In the genomic region with DNA sequence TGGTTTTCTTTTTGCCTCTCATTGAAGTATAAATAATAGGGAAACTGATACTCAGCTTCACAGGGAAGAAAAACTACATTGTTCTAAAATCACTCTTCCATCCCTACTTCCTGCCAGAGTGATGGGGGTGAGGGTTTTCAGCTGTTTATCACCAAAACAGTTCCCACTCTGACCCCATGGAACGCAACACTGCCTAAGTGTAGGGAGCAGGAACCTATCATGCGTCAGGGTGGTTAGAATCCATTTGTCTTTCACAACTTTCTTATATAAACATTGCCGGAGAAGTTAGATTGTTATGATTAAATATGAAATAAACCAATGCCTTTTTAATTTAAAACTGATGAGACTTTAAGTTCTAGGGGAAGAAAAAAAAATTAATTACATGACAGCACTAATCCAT, we compare ENCODE assay signal across 18 cellular contexts. TPM values are rescaled to one million over a fixed set of nuclear protein-coding genes. Genes with fewer than 3 reads are reported as not detected.
DNase-seq lines count a peak whose midpoint lies in the region; ATAC-seq and TF ChIP-seq lines count a peak whose summit lies in the region.
"Had no signal": no experiment of that assay in that cellular context is flagged by ENCODE, and none has a peak within 500 bp of the region (broad histone marks: within the 10 kb centered on the region; RNA-seq: fewer than 3 reads in every experiment).

No MANE protein-coding gene starts in this region.

- no peak overlapping the region for H3K9ac ChIP-seq in IMR-90 (ENCODE audit: low read depth, low read length)
- H3K9ac ChIP-seq: GM23248 had no signal

- H3K4me2 ChIP-seq in IMR-90 (ENCODE audit: low read depth, low read length): no peak overlapping the region

- no peak for TF ChIP-seq CTCF in IMR-90 (conservative IDR thresholded peaks at IDR 0.05; ENCODE audit: low read depth, low read length)
- TF ChIP-seq CTCF in A673 (conservative IDR thresholded peaks at IDR 0.05; ENCODE audit: low read depth, low read length): no peak

- H3K23ac ChIP-seq in IMR-90 (ENCODE audit: low read depth, low read length): no peak overlapping the region

- H3K79me1 ChIP-seq in IMR-90 (ENCODE audit: low read depth in 1 of 2, low read length in 2 of 2): no peaks in the 10 kb centered on the region

- no peak overlapping the region for H2BK20ac ChIP-seq in IMR-90 (ENCODE audit: low read depth, low read length)

- H3K36me3 ChIP-seq in IMR-90 (ENCODE audit: control insufficient read depth, insufficient read depth, low read length) (no peaks in the 10 kb centered on the region), A673 (ENCODE audit: insufficient read depth, low read length, poor library complexity, severe bottlenecking) (no peaks in the 10 kb centered on the region)

- no peak overlapping the region for H2AK5ac ChIP-seq in IMR-90 (ENCODE audit: low read depth, low read length)

- H3K4me1 ChIP-seq in IMR-90 (ENCODE audit: control insufficient read depth, insufficient read depth, low read length) (no peaks in the 10 kb centered on the region), A673 (ENCODE audit: insufficient read depth, low read length, poor library complexity, severe bottlenecking) (no peaks in the 10 kb centered on the region)

- no peaks in the 10 kb centered on the region for H3K9me1 ChIP-seq in IMR-90 (ENCODE audit: insufficient read depth, low read length)

- H3K56ac ChIP-seq in IMR-90 (ENCODE audit: extremely low read depth, insufficient read depth, low read length): no peak overlapping the region

- H3K14ac ChIP-seq in IMR-90 (replicated peaks; ENCODE audit: low read depth, low read length): no peak overlapping the region

- no peak overlapping the region for H3K18ac ChIP-seq in IMR-90 (ENCODE audit: low read depth, low read length)

- H2BK15ac ChIP-seq in IMR-90 (ENCODE audit: low read depth, low read length): no peak overlapping the region

- H3K4ac ChIP-seq in IMR-90 (ENCODE audit: low read depth, low read length): no peak overlapping the region

- H4K91ac ChIP-seq in IMR-90 (ENCODE audit: insufficient read depth, low read depth, low read length): no peak overlapping the region

- no peaks in the 10 kb centered on the region for H4K20me1 ChIP-seq in IMR-90 (ENCODE audit: insufficient read depth, low read length)

- H4K8ac ChIP-seq in IMR-90 (ENCODE audit: low read depth in 2 of 2, low read length in 2 of 2): no peak overlapping the region

- WGBS in IMR-90 (ENCODE audit: extremely low coverage in 2 of 2, insufficient read length in 1 of 2), 2 experiments: no CpG with 5 or more reads among the region's 3 CpGs

- in situ Hi-C loops in IMR-90 (cut with MboI; ENCODE audit: low sequenced_read_pairs): no loop called here

- no peak overlapping the region for H2AK9ac ChIP-seq in IMR-90 (replicated peaks; ENCODE audit: low read depth, low read length, poor library complexity)

- H2BK120ac ChIP-seq in IMR-90 (ENCODE audit: low read depth, low read length): no peak overlapping the region

- H3K27me3 ChIP-seq in IMR-90 (ENCODE audit: control insufficient read depth, insufficient read depth, low read length): no peaks in the 10 kb centered on the region
- no peaks in the 10 kb centered on the region for H3K27me3 ChIP-seq in A673 (replicated peaks; ENCODE audit: insufficient read depth, low read depth, low read length, poor library complexity)

- ATAC-seq in IMR-90 (ENCODE audit: low read depth) (no peak; the same call in 1 of the 2 replicates), Right ventricle myocardium superior (ENCODE audit: poor library complexity) (no peak)
- ATAC-seq: HCT116 had no signal

- TF ChIP-seq POLR2A in IMR-90 (IDR thresholded peaks at IDR 0.05; ENCODE audit: low read depth, low read length): no peak

- POLR2A ChIA-PET in IMR-90 (lab: Charles Lee; ENCODE audit: unreplicated experiment): no interaction called here
- POLR2A ChIA-PET in A673 (lab: Charles Lee; ENCODE audit: low non-redundant PET): no interaction called here

- no peak overlapping the region for H2BK5ac ChIP-seq in IMR-90 (ENCODE audit: low read depth, low read length, poor library complexity, severe bottlenecking)

- H3K27ac ChIP-seq in IMR-90 (ENCODE audit: insufficient read depth, low read length) (no peak overlapping the region), A673 (ENCODE audit: low read depth, low read length, poor library complexity, severe bottlenecking) (no peak overlapping the region)
- H3K27ac ChIP-seq: GM23248 had no signal

- no peak for TF ChIP-seq RAD21 in IMR-90 (IDR thresholded peaks at IDR 0.05; ENCODE audit: low read length)

- no peak overlapping the region for H3K4me3 ChIP-seq in IMR-90 (ENCODE audit: insufficient read depth, low read depth, low read length)
- H3K4me3 ChIP-seq in A673 (ENCODE audit: low read depth, low read length, poor library complexity, severe bottlenecking): no peak overlapping the region
- H3K4me3 ChIP-seq: GM23248 had no signal

- intact Hi-C loops in IMR-90 (cut with micrococcal nuclease) (no loop called here), Right ventricle myocardium superior (cut with DNase I) (no loop called here), A673 (cut with micrococcal nuclease; ENCODE audit: unreplicated experiment) (no loop called here)

- H3K9me3 ChIP-seq in IMR-90 (ENCODE audit: control insufficient read depth, insufficient read depth, low read length) (no peaks in the 10 kb centered on the region), A673 (ENCODE audit: low read depth, low read length, poor library complexity, severe bottlenecking) (no peaks in the 10 kb centered on the region)

- dilution Hi-C loops in IMR-90 (cut with HindIII; ENCODE audit: low sequenced_read_pairs, unreplicated experiment): no loop called here

- H2AFZ ChIP-seq in IMR-90 (replicated peaks; ENCODE audit: low read length, poor library complexity): no peak overlapping the region
- H2AFZ ChIP-seq: GM23248 had no signal

- CTCF ChIA-PET in IMR-90 (lab: Yijun Ruan, JAX): interaction anchor here (0.8 kb wide), 1 partner anchor 10 kb away, joined by 3 read pairs; no protein-coding TSS in a partner anchor
- CTCF ChIA-PET in A673 (lab: Charles Lee): no interaction called here

- BruUV-seq in IMR-90 (replicated peaks; lab: Mats Ljungman, UMichigan) (no TSS peak), A673 (replicated peaks; lab: Mats Ljungman, UMichigan) (no TSS peak)

- no peak overlapping the region for H4K5ac ChIP-seq in IMR-90 (ENCODE audit: low read depth, low read length)

- DNase-seq in IMR-90 (peak; percentile 12), fibroblast of gingiva (ENCODE audit: low read depth) (peak; percentile 48), left kidney (ENCODE audit: low read depth, low spot score) (peak; percentile 12), Right ventricle myocardium superior (no peak), A172 (ENCODE audit: low spot score) (no peak), A673 (ENCODE audit: low spot score) (no peak)
- DNase-seq: ACHN; C1 segment of cervical spinal cord; Calu3; CD4-positive, alpha-beta memory T cell; COR-L47; DMS53; DND-41; GM23248; H9 had no signal

TF ChIP-seq in IMR-90, 13 proteins besides CTCF, POLR2A, EP300 and RAD21:
- TF ChIP-seq MAFK (IDR thresholded peaks at IDR 0.05; ENCODE audit: low read depth, low read length): no peak

RNA-seq across cellular contexts. Expression of a gene that starts 15.8 kb away (rescaled TPM):
- not detected in 2 replicates for total RNA-seq in IMR-90 (2012; rRNA removed)
- not detected in 2 replicates for polyA plus RNA-seq in IMR-90 (2012; rRNA removed)
- polyA plus RNA-seq in IMR-90 (2012; cell fraction: cytosol; rRNA removed): not detected in 2 replicates
- polyA plus RNA-seq in IMR-90 (2012; cell fraction: nucleus; rRNA removed; ENCODE audit: low replicate concordance): not detected in 2 replicates
- total RNA-seq in Right ventricle myocardium superior: not detected
- total RNA-seq in A172 (2014; rRNA removed; shearing (Covaris generic)): not detected in 2 replicates
- total RNA-seq in A673 (2021): not detected in 2 replicates
- total RNA-seq: Calu3; CD4-positive, alpha-beta memory T cell; GM23248; H1; H9 had no signal
- polyA plus RNA-seq: BJ; CD4-positive, alpha-beta memory T cell; GM23248; H1 had no signal

RNA-seq across cellular contexts. Expression of a gene that starts 26.6 kb away (rescaled TPM):
- total RNA-seq in IMR-90 (2012; rRNA removed) (61.4 and 76.2 TPM in 2 replicates), Right ventricle myocardium superior (41.0 TPM), A673 (2021) (72.9 and 73.8 TPM in 2 replicates)
- 141 and 175 TPM in 2 replicates for polyA plus RNA-seq in IMR-90 (2012; rRNA removed)
- 62.2 and 82.0 TPM in 2 replicates for polyA plus RNA-seq in IMR-90 (2012; cell fraction: cytosol; rRNA removed)
- polyA plus RNA-seq in IMR-90 (2012; cell fraction: nucleus; rRNA removed; ENCODE audit: low replicate concordance): 21.9 and 112 TPM in 2 replicates
- 104 and 116 TPM in 2 replicates for total RNA-seq in A172 (2014; rRNA removed; shearing (Covaris generic))

RNA-seq across cellular contexts. Expression of a gene that starts 40.0 kb away (rescaled TPM):
- total RNA-seq in IMR-90 (2012; rRNA removed): 9.9 and 10.0 TPM in 2 replicates
- polyA plus RNA-seq in IMR-90 (2012; rRNA removed): 6.7 and 7.0 TPM in 2 replicates
- polyA plus RNA-seq in IMR-90 (2012; cell fraction: cytosol; rRNA removed): 3.8 and 4.1 TPM in 2 replicates
- polyA plus RNA-seq in IMR-90 (2012; cell fraction: nucleus; rRNA removed; ENCODE audit: low replicate concordance): 5.6 and 10.6 TPM in 2 replicates
- total RNA-seq in Right ventricle myocardium superior: 4.8 TPM
- 24.4 and 25.3 TPM in 2 replicates for total RNA-seq in A172 (2014; rRNA removed; shearing (Covaris generic))
- total RNA-seq in A673 (2021): 8.1 and 10.1 TPM in 2 replicates

Comparison
In these comparisons a context has a peak if more than half of its experiments do, and no peak if none do; other contexts are left out.
1. DNase-seq: peak in IMR-90 (single experiment), fibroblast of gingiva (single experiment) and left kidney (single experiment); none in Right ventricle myocardium superior (single experiment), A172 (single experiment) and A673 (single experiment).